17 cellular contexts compared by ENCODE assay signal in the genomic region with DNA sequence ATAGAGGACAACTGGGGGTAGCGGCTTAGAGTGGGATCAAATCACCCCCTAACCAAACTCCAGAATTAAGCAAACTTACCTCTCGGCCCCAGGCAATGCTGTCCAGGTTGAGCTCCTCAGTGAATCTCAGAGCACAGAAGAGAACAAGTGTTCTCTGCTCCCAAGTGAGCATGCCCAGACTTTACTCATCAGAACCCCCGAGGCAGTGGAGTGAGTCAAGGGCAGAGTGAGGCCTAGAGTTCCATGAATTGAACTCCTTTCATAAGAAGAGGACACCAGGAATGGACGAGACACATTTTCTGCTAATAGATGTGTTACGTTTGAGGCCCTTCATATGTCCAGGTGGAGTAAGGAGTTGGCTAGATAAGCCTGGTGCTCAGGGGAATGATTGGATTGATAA.
"Had no signal": no experiment of that assay in that cellular context is flagged by ENCODE, and none has a peak within 500 bp of the region (broad histone marks: within the 10 kb centered on the region; RNA-seq: fewer than 3 reads in every experiment).

No MANE protein-coding gene starts in this region.

- ATAC-seq: activated naive CD8-positive, alpha-beta T cell treated with anti-CD3 and anti-CD28 coated beads, Interleukin-2, amount 50 U/mL, for 24 hours; activated T-cell treated with anti-CD3 and anti-CD28 coated beads, Interleukin-2, amount 50 U/mL, for 4 hours; left lobe of liver; SK-N-SH treated with all-trans-retinoic acid at 6 μM for 48 hours; T-cell; upper lobe of right lung had no signal

- H3K27ac ChIP-seq: brain microvascular endothelial cell, upper lobe of right lung had no signal

- H3K27me3 ChIP-seq: brain microvascular endothelial cell, upper lobe of right lung had no signal

- H3K4me3 ChIP-seq: upper lobe of right lung had no signal

- H3K9me3 ChIP-seq: upper lobe of right lung had no signal

- H3K36me3 ChIP-seq: brain microvascular endothelial cell, upper lobe of right lung had no signal

- DNase-seq: activated CD4-positive, alpha-beta T cell treated with anti-CD3 and anti-CD28 coated beads, Interleukin-2, amount 10 ng/mL, durations not matched to agents 7 days and 5 days; activated CD8-positive, alpha-beta memory T cell treated with anti-CD3 and anti-CD28 coated beads, Interleukin-2, amount 50 U/mL, for 4 hours; activated naive CD4-positive, alpha-beta T cell treated with anti-CD3 and anti-CD28 coated beads, Interleukin-2, amount 10 ng/mL, durations not matched to agents 7 days and 5 days; activated naive CD8-positive, alpha-beta T cell treated with anti-CD3 and anti-CD28 coated beads, Interleukin-2, amount 50 U/mL, for 24 hours; activated T-cell treated with anti-CD3 and anti-CD28 coated beads, Interleukin-2, amount 50 U/mL, for 4 hours; anterior cingulate cortex; effector CD8-positive, alpha-beta T cell; hypothalamus; islet precursor cell; small intestine; stimulated activated CD4-positive, alpha-beta T cell treated with anti-CD3 and anti-CD28 coated beads, Interleukin-15, amount 100 ng/mL, for 24 hours; stimulated activated CD4-positive, alpha-beta T cell treated with anti-CD3 and anti-CD28 coated beads, Interleukin-2, amount 100 ng/mL, for 48 hours; T-cell; upper lobe of right lung had no signal
